1 cellular context compared by ENCODE assay signal in genomic region chr22:38740116-38740723, GRCh38.
TF ChIP-seq lines count a peak whose summit lies in the region.

No MANE protein-coding gene starts in this region.

TF ChIP-seq in GM12878, 131 proteins besides CTCF, POLR2A, EP300 and RAD21:
- TF ChIP-seq YY1 (IDR thresholded peaks at IDR 0.05; ENCODE audit: low read depth, low read length) (no peak), CREM (IDR thresholded peaks at IDR 0.05; ENCODE audit: low read depth) (no peak), TCF7 (IDR thresholded peaks at IDR 0.05; ENCODE audit: borderline replicate concordance) (no peak), POLR2AphosphoS2 (IDR thresholded peaks at IDR 0.05; ENCODE audit: low read depth, low read length) (no peak), SIN3A (IDR thresholded peaks at IDR 0.05; ENCODE audit: low read depth, low read length) (no peak), MAX (IDR thresholded peaks at IDR 0.05; ENCODE audit: low read depth, low read length) (no peak), ATF7 (IDR thresholded peaks at IDR 0.05; ENCODE audit: low read depth) (no peak), TARDBP (IDR thresholded peaks at IDR 0.05; ENCODE audit: borderline replicate concordance) (no peak), MXI1 (IDR thresholded peaks at IDR 0.05; ENCODE audit: low read depth, low read length) (no peak), SMAD1 (IDR thresholded peaks at IDR 0.05; ENCODE audit: low read depth, partially characterized antibody) (no peak), BCLAF1 (IDR thresholded peaks at IDR 0.05) (no peak), LARP7 (IDR thresholded peaks at IDR 0.05) (no peak)
